In genomic region chr4:135864304-135864703, GRCh38 we compare ENCODE assay signal across 8 cellular contexts.
DNase-seq lines count a peak whose midpoint lies in the region; TF ChIP-seq lines count a peak whose summit lies in the region.
"Not testable (repeated sequence)": the region's sequence is repeated elsewhere in the genome, so short reads cannot be mapped to it uniquely, and the experiment has no call there.

No MANE protein-coding gene starts in this region.

- H3K4me2 ChIP-seq in trophoblast cell (ENCODE audit: low read length): not testable (repeated sequence)

- H3K18ac ChIP-seq in trophoblast cell (ENCODE audit: low read length): not testable (repeated sequence)

- H3K4me3 ChIP-seq in AG04450 (ENCODE audit: low read depth, low read length); NT2/D1 (ENCODE audit: insufficient read length, low read depth); choroid plexus epithelial cell (ENCODE audit: low read depth, low read length); trophoblast cell (ENCODE audit: low read depth, low read length): not testable (repeated sequence)

- not testable (repeated sequence) for H2BK12ac ChIP-seq in trophoblast cell (ENCODE audit: low read length)

- not testable (repeated sequence) for H2BK120ac ChIP-seq in trophoblast cell (ENCODE audit: insufficient read depth, low read length, poor library complexity)

- CTCF ChIA-PET in AG04450 (lab: Charles Lee): not testable (repeated sequence)

- H2BK5ac ChIP-seq in trophoblast cell (ENCODE audit: low read depth, low read length, poor library complexity): not testable (repeated sequence)

- not testable (repeated sequence) for DNase-seq in AG04450 (ENCODE audit: low read depth, low spot score)
- DNase-seq in LoVo (ENCODE audit: low spot score): peak; percentile 4
- DNase-seq in NT2/D1 (ENCODE audit: low read depth, low spot score): peak; percentile 18
- DNase-seq in choroid plexus epithelial cell (ENCODE audit: low read depth): peak; percentile 12
- DNase-seq in iPS DF 19.7 (ENCODE audit: low read depth, low spot score): peak; percentile 28
- peak; percentile 82 to 93 for DNase-seq in trophoblast cell

- not testable (repeated sequence) for H3K27ac ChIP-seq in AG04450 (ENCODE audit: low read depth, low read length); VCaP; trophoblast cell (ENCODE audit: low read depth, low read length)

- not testable (repeated sequence) for H2AFZ ChIP-seq in trophoblast cell (ENCODE audit: insufficient read depth, low read length, poor library complexity)

- H3K4me1 ChIP-seq in NT2/D1 (ENCODE audit: insufficient read depth, insufficient read length); trophoblast cell (ENCODE audit: control insufficient read depth in 1 of 2, insufficient read depth in 2 of 2, low read length in 2 of 2): not testable (repeated sequence)

- H3K23ac ChIP-seq in trophoblast cell (ENCODE audit: low read length): not testable (repeated sequence)

- POLR2A ChIA-PET in AG04450 (lab: Yijun Ruan, JAX): not testable (repeated sequence)

- H3K9me3 ChIP-seq in AG04450 (ENCODE audit: control insufficient read depth, insufficient read depth, low read length); NT2/D1 (ENCODE audit: insufficient read depth, low read length); trophoblast cell (ENCODE audit: insufficient read depth, low read depth, low read length): not testable (repeated sequence)

- 0 out of 2 replicates have a peak, but pooled peaks have one; percentile 10 for TF ChIP-seq CTCF in AG04450 (IDR thresholded peaks at IDR 0.05; ENCODE audit: low read depth, low read length)
- TF ChIP-seq CTCF in GM12872 (IDR thresholded peaks at IDR 0.05; ENCODE audit: insufficient read depth, low read depth, low read length): peak; percentile 32; the same call in 1 of the 3 replicates
- peak; percentile 46 for TF ChIP-seq CTCF in VCaP (conservative IDR thresholded peaks at IDR 0.05)
- peak; percentile 33 for TF ChIP-seq CTCF in choroid plexus epithelial cell (conservative IDR thresholded peaks at IDR 0.05; ENCODE audit: low read depth, low read length)

- not testable (repeated sequence) for H3K36me3 ChIP-seq in NT2/D1 (ENCODE audit: insufficient read depth, insufficient read length, low read length); trophoblast cell (ENCODE audit: control insufficient read depth in 1 of 2, insufficient read depth in 2 of 2, low read length in 2 of 2)

- H2AK5ac ChIP-seq in trophoblast cell (ENCODE audit: low read length): not testable (repeated sequence)

- H3K14ac ChIP-seq in trophoblast cell (ENCODE audit: low read length): not testable (repeated sequence)

- H4K12ac ChIP-seq in trophoblast cell (ENCODE audit: low read depth, low read length): not testable (repeated sequence)

- H4K8ac ChIP-seq in trophoblast cell (ENCODE audit: low read depth, low read length): not testable (repeated sequence)

- H3K79me1 ChIP-seq in trophoblast cell (ENCODE audit: low read length): not testable (repeated sequence)

- not testable (repeated sequence) for H4K91ac ChIP-seq in trophoblast cell (ENCODE audit: low read depth, low read length)

- not testable (repeated sequence) for H3K4ac ChIP-seq in trophoblast cell (ENCODE audit: low read depth, low read length)

- H3K79me2 ChIP-seq in trophoblast cell (ENCODE audit: control insufficient read depth, insufficient read depth, low read length, poor library complexity): not testable (repeated sequence)

- H3K9ac ChIP-seq in NT2/D1 (ENCODE audit: insufficient read length, low read depth); trophoblast cell (ENCODE audit: low read length): not testable (repeated sequence)

- H3K27me3 ChIP-seq in AG04450 (ENCODE audit: control insufficient read depth, insufficient read depth, low read length); NT2/D1 (ENCODE audit: insufficient read depth, insufficient read length); trophoblast cell (ENCODE audit: insufficient read depth, low read length): not testable (repeated sequence)

- no CpG with 5 or more reads among the region's 10 CpGs for WGBS in trophoblast cell (ENCODE audit: extremely low coverage, insufficient coverage, insufficient read length)
